ENCODE assay signal across 9 cellular contexts in the genomic region with DNA sequence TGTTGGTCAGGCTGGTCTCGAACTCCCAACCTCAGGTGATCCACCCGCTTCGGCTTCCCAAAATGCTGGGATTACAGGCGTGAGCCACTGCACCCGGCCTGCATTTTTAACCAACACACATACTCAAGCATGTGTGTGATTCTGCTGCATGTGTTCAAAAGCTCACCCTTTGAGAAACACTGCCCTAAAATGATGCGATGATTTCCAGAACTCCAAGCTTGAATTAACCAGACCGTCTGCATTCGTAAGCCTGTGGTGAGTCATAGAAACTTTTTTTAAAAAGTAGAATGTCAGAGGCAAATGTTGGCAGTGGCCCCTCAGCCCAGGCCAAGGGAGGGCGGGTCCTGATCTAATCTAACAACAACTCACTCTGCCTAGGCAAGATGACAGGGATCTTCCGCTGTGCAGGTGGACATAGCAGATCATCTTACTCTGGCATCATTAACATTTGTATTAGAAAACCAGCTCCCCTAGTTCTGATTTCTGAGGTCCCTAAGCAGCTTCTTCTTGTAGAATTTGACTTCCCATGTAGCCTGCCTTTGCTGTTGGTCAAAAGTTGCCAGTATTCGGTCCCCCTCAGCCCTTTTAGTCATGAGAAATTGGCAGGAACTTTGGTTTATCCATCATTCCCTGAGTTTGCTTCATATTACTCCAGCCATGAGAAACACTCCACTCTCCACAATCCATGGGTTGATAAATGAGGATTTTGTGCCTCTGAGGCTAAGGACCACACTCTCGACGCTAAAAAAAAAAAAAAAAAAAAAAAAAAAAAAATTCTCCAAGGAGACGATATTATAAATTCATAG.
A peak's percentile ranks its signal among the peaks of the same experiment; 100 is the strongest.
DNase-seq lines count a peak whose midpoint lies in the region; ATAC-seq and TF ChIP-seq lines count a peak whose summit lies in the region.
"Had no signal": no experiment of that assay in that cellular context is flagged by ENCODE, and none has a peak within 500 bp of the region (broad histone marks: within the 10 kb centered on the region; RNA-seq: fewer than 3 reads in every experiment).

No MANE protein-coding gene starts in this region.

- intact Hi-C loops in activated CD4-positive, alpha-beta T cell treated with anti-CD3 and anti-CD28 coated beads for 36 hours (cut with DNase I, micrococcal nuclease), result no loop called here

- no peaks in the 10 kb centered on the region for H3K27me3 Mint-ChIP-seq in endodermal cell (ENCODE audit: insufficient read depth)
- no peaks in the 10 kb centered on the region for H3K27me3 Mint-ChIP-seq in activated CD4-positive, alpha-beta T cell treated with anti-CD3 and anti-CD28 coated beads for 36 hours

- 90 to 100% methylated on average over 2 to 13 of the region's 14 CpGs for WGBS in endodermal cell (ENCODE audit: insufficient coverage in 1 of 2, insufficient read length in 1 of 2), 2 experiments

- ATAC-seq in activated CD4-positive, alpha-beta T cell treated with anti-CD3 and anti-CD28 coated beads for 36 hours, result no peak
- ATAC-seq in HG03442 (IDR thresholded peaks at IDR 0.05; ENCODE audit: unreplicated experiment) (no peak), GM18909 (IDR thresholded peaks at IDR 0.05; ENCODE audit: poor library complexity, unreplicated experiment) (no peak)

- H3K27ac ChIP-seq in endodermal cell (ENCODE audit: low read depth, low read length), result no peak overlapping the region

- H3K4me3 ChIP-seq in endodermal cell (ENCODE audit: low read length), result no peak overlapping the region

- peaks cover 19% of the 10 kb centered on the region for H3K4me1 Mint-ChIP-seq in endodermal cell
- H3K4me1 Mint-ChIP-seq in activated CD4-positive, alpha-beta T cell treated with anti-CD3 and anti-CD28 coated beads for 36 hours, result no peaks in the 10 kb centered on the region

- H3K27ac Mint-ChIP-seq in endodermal cell, result peak overlapping the region; percentile 52
- no peak overlapping the region for H3K27ac Mint-ChIP-seq in activated CD4-positive, alpha-beta T cell treated with anti-CD3 and anti-CD28 coated beads for 36 hours

- H3K4me1 ChIP-seq in endodermal cell (ENCODE audit: control insufficient read depth, insufficient read depth, low read length), result peaks cover 8% of the 10 kb centered on the region

- H3K36me3 Mint-ChIP-seq in endodermal cell (ENCODE audit: low read depth), result no peaks in the 10 kb centered on the region
- no peaks in the 10 kb centered on the region for H3K36me3 Mint-ChIP-seq in activated CD4-positive, alpha-beta T cell treated with anti-CD3 and anti-CD28 coated beads for 36 hours (ENCODE audit: low read depth)

- no peaks in the 10 kb centered on the region for H3K36me3 ChIP-seq in endodermal cell (ENCODE audit: control insufficient read depth, insufficient read depth, low read length)

- in situ Hi-C loops in ACHN (cut with HindIII; ENCODE audit: low pct_ligation_motif_present, low pct_unique_long_range_greater_than_20kb, low sequenced_read_pairs), result no loop called here

- no peak overlapping the region for H3K9ac ChIP-seq in endodermal cell (ENCODE audit: extremely low read depth, low read length, poor library complexity, severe bottlenecking)

- DNase-seq in ACHN (peak; percentile 90), LoVo (ENCODE audit: low spot score) (peak; percentile 73), endodermal cell (peak; percentile 69), mesenteric fat pad (ENCODE audit: low spot score) (peak; percentile 82), NCI-H2227 treated with DMSO at 0.1 percent for 48 hours (lab: John Stamatoyannopoulos, UW) (no peak)
- DNase-seq in activated CD4-positive, alpha-beta T cell treated with anti-CD3 and anti-CD28 coated beads for 36 hours, result no peak
- DNase-seq: NCI-H2029 treated with DMSO at 0.1 percent for 48 hours had no signal

- POLR2A ChIA-PET in activated CD4-positive, alpha-beta T cell treated with anti-CD3 and anti-CD28 coated beads for 36 hours (lab: Charles Lee), result interaction anchor here (0.6 kb wide), 1 partner anchor 65 kb away, joined by 3 read pairs; no protein-coding TSS in a partner anchor

- no peak for TF ChIP-seq CTCF in endodermal cell (conservative IDR thresholded peaks at IDR 0.05)

- H3K4me3 Mint-ChIP-seq in endodermal cell, result no peak overlapping the region
- no peak overlapping the region for H3K4me3 Mint-ChIP-seq in activated CD4-positive, alpha-beta T cell treated with anti-CD3 and anti-CD28 coated beads for 36 hours

- H3K9me3 Mint-ChIP-seq in endodermal cell, result peaks cover 2% of the 10 kb centered on the region
- H3K9me3 Mint-ChIP-seq in activated CD4-positive, alpha-beta T cell treated with anti-CD3 and anti-CD28 coated beads for 36 hours (ENCODE audit: low read depth), result peaks cover 2% of the 10 kb centered on the region

- no peaks in the 10 kb centered on the region for H3K9me3 ChIP-seq in endodermal cell (ENCODE audit: control insufficient read depth, low read length)

- CTCF ChIA-PET in activated CD4-positive, alpha-beta T cell treated with anti-CD3 and anti-CD28 coated beads for 36 hours (lab: Charles Lee), result no interaction called here

- no peaks in the 10 kb centered on the region for H3K27me3 ChIP-seq in endodermal cell (ENCODE audit: control insufficient read depth, insufficient read depth, low read length, poor library complexity, severe bottlenecking)

Comparison
In these comparisons a context has a peak if more than half of its experiments do, and no peak if none do; other contexts are left out.
1. DNase-seq: peak in ACHN (single experiment), LoVo (single experiment), endodermal cell (single experiment) and mesenteric fat pad (single experiment); none in activated CD4-positive, alpha-beta T cell treated with anti-CD3 and anti-CD28 coated beads for 36 hours (single experiment) and NCI-H2227 treated with DMSO at 0.1 percent for 48 hours (single experiment).